Comparison of ENCODE assay signal across 9 cellular contexts in the genomic region with DNA sequence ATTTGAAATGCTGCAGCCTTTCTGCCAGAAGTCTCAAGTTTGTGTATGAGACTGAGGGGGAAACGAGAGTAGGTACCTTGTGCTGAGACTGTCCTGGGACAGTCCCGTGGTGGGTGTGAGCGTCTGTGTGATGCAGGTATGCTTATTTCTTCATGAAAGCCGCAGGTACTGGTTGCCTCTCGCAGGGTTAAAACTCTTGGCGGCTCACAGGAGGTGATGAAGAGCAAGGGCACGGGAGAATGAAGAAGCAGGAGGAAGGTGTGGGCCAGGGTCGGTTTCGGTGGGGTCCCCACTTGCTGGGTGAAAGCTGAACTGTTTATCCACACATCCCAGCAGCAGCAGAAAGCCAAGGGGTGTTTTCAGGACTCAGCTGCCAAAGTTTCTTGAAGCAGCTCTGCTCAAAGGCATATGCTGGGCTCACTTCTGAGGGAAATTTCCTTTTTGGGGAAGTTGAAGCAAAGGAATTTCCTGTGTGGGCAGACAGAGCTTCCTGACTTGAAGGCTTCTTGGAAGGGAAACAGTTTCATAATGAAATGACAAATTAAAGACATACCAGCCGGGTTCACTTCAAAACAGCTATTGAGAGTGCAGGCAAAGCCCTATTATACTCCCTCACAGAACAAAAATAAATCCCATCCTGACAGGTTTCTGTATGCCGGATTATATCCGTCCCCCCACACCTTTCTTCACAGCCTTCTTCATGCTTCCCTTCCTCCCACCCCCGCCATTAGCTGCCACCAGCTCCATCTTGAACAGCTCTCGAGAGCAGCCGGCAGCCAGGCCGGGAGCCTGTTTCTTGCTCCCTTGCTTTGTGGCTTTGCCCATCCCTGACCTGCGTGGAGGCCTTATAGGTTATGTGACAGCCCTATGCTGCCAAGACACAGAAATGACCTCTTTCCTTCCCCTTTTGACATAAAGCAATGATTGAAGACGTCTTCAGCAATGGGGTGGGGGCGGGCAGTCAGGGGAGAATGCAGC.
DNase-seq lines count a peak whose midpoint lies in the region; ATAC-seq and TF ChIP-seq lines count a peak whose summit lies in the region.
"Had no signal": no experiment of that assay in that cellular context is flagged by ENCODE, and none has a peak within 500 bp of the region (broad histone marks: within the 10 kb centered on the region; RNA-seq: fewer than 3 reads in every experiment).

No MANE protein-coding gene starts in this region.

- H3K27me3 Mint-ChIP-seq in activated T-helper 17 cell treated with anti-CD3 and anti-CD28 coated beads, Interleukin-2, amount 50 U/mL, for 72 hours, result no peaks in the 10 kb centered on the region

- H3K4me1 Mint-ChIP-seq in activated T-helper 17 cell treated with anti-CD3 and anti-CD28 coated beads, Interleukin-2, amount 50 U/mL, for 72 hours, result peaks cover 59% of the 10 kb centered on the region

- no peaks in the 10 kb centered on the region for H3K79me2 ChIP-seq in DOHH2 (ENCODE audit: control insufficient read depth, low read length)
- peaks cover 55% of the 10 kb centered on the region for H3K79me2 ChIP-seq in MM.1S (ENCODE audit: low read length)

- H3F3A ChIP-seq in DOHH2 (ENCODE audit: control insufficient read depth, insufficient read depth) (peaks cover 6% of the 10 kb centered on the region; the same call in 1 of the 2 replicates), MM.1S (ENCODE audit: insufficient read depth, low read length) (peaks cover 20% of the 10 kb centered on the region)

- H3K9ac ChIP-seq in MM.1S (ENCODE audit: low read length), result peak overlapping the region; percentile 37

- 0 out of 2 replicates have a peak overlapping the region, but pooled peaks have one; percentile 1 for H2AFZ ChIP-seq in MM.1S (ENCODE audit: low read length)

- peak overlapping the region; percentile 71 for H3K4me2 ChIP-seq in DOHH2 (ENCODE audit: low read length)
- H3K4me2 ChIP-seq in MM.1S (ENCODE audit: low read depth, low read length), result peak overlapping the region; percentile 67

- no peaks in the 10 kb centered on the region for H3K9me3 ChIP-seq in DOHH2 (ENCODE audit: control insufficient read depth, insufficient read depth, low read length)
- no peaks in the 10 kb centered on the region for H3K9me3 ChIP-seq in MM.1S (replicated peaks; ENCODE audit: insufficient read depth, low read length)
- no peaks in the 10 kb centered on the region for H3K9me3 ChIP-seq in cardiac muscle cell (ENCODE audit: low read depth)
- no peaks in the 10 kb centered on the region for H3K9me3 ChIP-seq in WERI-Rb-1 (ENCODE audit: severe bottlenecking)

- peak; percentile 71 for ATAC-seq in GM21723 (IDR thresholded peaks at IDR 0.05; ENCODE audit: unreplicated experiment)
- ATAC-seq in activated T-helper 17 cell treated with anti-CD3 and anti-CD28 coated beads, Interleukin-2, amount 50 U/mL, for 72 hours (replicated peaks), result peak; percentile 87
- ATAC-seq: HCT116 had no signal

- H3K9me3 Mint-ChIP-seq in activated T-helper 17 cell treated with anti-CD3 and anti-CD28 coated beads, Interleukin-2, amount 50 U/mL, for 72 hours, result no peaks in the 10 kb centered on the region

- H3K27me3 ChIP-seq in DOHH2 (ENCODE audit: control insufficient read depth, low read length), result no peaks in the 10 kb centered on the region
- H3K27me3 ChIP-seq in MM.1S (replicated peaks; ENCODE audit: insufficient read depth, low read length), result no peaks in the 10 kb centered on the region
- H3K27me3 ChIP-seq in cardiac muscle cell, result no peaks in the 10 kb centered on the region
- no peaks in the 10 kb centered on the region for H3K27me3 ChIP-seq in WERI-Rb-1 (ENCODE audit: insufficient read depth, low read depth, severe bottlenecking)

- H3K4me3 Mint-ChIP-seq in activated T-helper 17 cell treated with anti-CD3 and anti-CD28 coated beads, Interleukin-2, amount 50 U/mL, for 72 hours, result peak overlapping the region; percentile 76

- H3K27ac ChIP-seq in DOHH2 (ENCODE audit: low read depth, low read length) (peak overlapping the region; percentile 25), MM.1S (ENCODE audit: low read length) (peak overlapping the region; percentile 74), cardiac muscle cell (peak overlapping the region; percentile 64), skin epidermis (peak overlapping the region in 20 of 21 experiments; percentile 40 to 95 (median 77)), WERI-Rb-1 (no peak overlapping the region)

- H3K4me1 ChIP-seq in DOHH2 (ENCODE audit: control insufficient read depth, low read length) (peaks cover 58% of the 10 kb centered on the region), MM.1S (ENCODE audit: low read length) (peaks cover 56% of the 10 kb centered on the region), cardiac muscle cell (ENCODE audit: low read depth) (peaks cover 27% of the 10 kb centered on the region)

- H3K27ac Mint-ChIP-seq in activated T-helper 17 cell treated with anti-CD3 and anti-CD28 coated beads, Interleukin-2, amount 50 U/mL, for 72 hours, result peak overlapping the region; percentile 91

- H3K9me2 ChIP-seq in DOHH2 (replicated peaks; ENCODE audit: control insufficient read depth, low read length), result no peaks in the 10 kb centered on the region
- no peaks in the 10 kb centered on the region for H3K9me2 ChIP-seq in MM.1S (replicated peaks; ENCODE audit: insufficient read depth, low read length)

- no peaks in the 10 kb centered on the region for H4K20me1 ChIP-seq in DOHH2 (ENCODE audit: control insufficient read depth, insufficient read depth, low read depth, low read length)
- H4K20me1 ChIP-seq in MM.1S (ENCODE audit: insufficient read depth, low read length), result no peaks in the 10 kb centered on the region

- DNase-seq in MM.1S (peak; percentile 80), cardiac muscle cell (ENCODE audit: low read depth in 1 of 2, low spot score in 1 of 2) (peak in 1 of 2 donors; percentile 94), WERI-Rb-1 (no peak), SHP77 treated with DMSO at 0.1 percent for 48 hours (lab: John Stamatoyannopoulos, UW) (no peak)

- H3K36me3 ChIP-seq in DOHH2 (ENCODE audit: control insufficient read depth, low read length) (no peaks in the 10 kb centered on the region), MM.1S (replicated peaks; ENCODE audit: insufficient read depth, low read length) (no peaks in the 10 kb centered on the region), cardiac muscle cell (no peaks in the 10 kb centered on the region), WERI-Rb-1 (no peaks in the 10 kb centered on the region)

- H3K36me3 Mint-ChIP-seq in activated T-helper 17 cell treated with anti-CD3 and anti-CD28 coated beads, Interleukin-2, amount 50 U/mL, for 72 hours (ENCODE audit: low read depth), result peaks cover 61% of the 10 kb centered on the region

- peak overlapping the region; percentile 50 for H3K4me3 ChIP-seq in DOHH2 (ENCODE audit: low read length)
- H3K4me3 ChIP-seq in MM.1S (ENCODE audit: low read length), result peak overlapping the region; percentile 23
- no peak overlapping the region for H3K4me3 ChIP-seq in cardiac muscle cell
- no peak overlapping the region for H3K4me3 ChIP-seq in skin epidermis
- no peak overlapping the region for H3K4me3 ChIP-seq in WERI-Rb-1 (ENCODE audit: low read depth, low read length)

- TF ChIP-seq CTCF in DOHH2 (IDR thresholded peaks at IDR 0.05; ENCODE audit: low read depth, low read length, poor library complexity, severe bottlenecking) (no peak), MM.1S (IDR thresholded peaks at IDR 0.05; ENCODE audit: low read length) (no peak), cardiac muscle cell (IDR thresholded peaks at IDR 0.05; ENCODE audit: low read depth, low read length) (no peak), WERI-Rb-1 (IDR thresholded peaks at IDR 0.05; ENCODE audit: low read depth, low read length) (no peak)

Comparison
In these comparisons a context has a peak if more than half of its experiments do, and no peak if none do; other contexts are left out.
1. H3K4me3 ChIP-seq: peak in DOHH2 (single experiment) and MM.1S (single experiment); none in cardiac muscle cell (single experiment), skin epidermis (0 of 7) and WERI-Rb-1 (single experiment).